ENCODE assay signal across 7 cellular contexts in the genomic region with DNA sequence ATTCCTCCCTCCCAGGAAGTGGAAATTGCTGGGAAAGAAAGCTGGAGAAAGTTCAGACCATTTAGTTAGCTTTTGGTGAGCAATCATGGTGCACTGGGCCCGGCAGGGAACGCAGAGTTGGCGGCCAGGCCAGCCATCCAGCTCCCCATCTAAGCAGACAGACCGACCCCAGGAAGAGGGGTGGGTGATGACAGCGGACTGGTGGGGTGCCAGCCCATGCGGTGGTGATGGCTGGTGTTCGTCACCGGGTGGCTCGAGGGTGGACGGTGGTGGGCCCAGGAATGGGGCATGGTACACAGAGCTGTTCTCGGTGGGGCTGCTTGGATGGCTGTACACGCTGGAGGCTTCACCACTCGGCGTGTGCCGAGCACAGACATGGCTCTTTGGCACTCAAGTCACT.
"Had no signal": no experiment of that assay in that cellular context is flagged by ENCODE, and none has a peak within 500 bp of the region (broad histone marks: within the 10 kb centered on the region; RNA-seq: fewer than 3 reads in every experiment).

No MANE protein-coding gene starts in this region.

- H3K27ac ChIP-seq: GM23248, HL-60, KMS-11 had no signal

- DNase-seq: GM23248, GOT3, H7, KBM-7 had no signal

- H3K4me3 ChIP-seq: GM23248, HAP-1 had no signal

- H3K4me2 ChIP-seq: KMS-11 had no signal

- H3K4me1 ChIP-seq: HAP-1 had no signal

- H2AFZ ChIP-seq: GM23248 had no signal

- H3K36me3 ChIP-seq: HAP-1 had no signal

- H3K9me3 ChIP-seq: HAP-1 had no signal

- H3K9ac ChIP-seq: GM23248, KMS-11 had no signal
